1 cellular context compared by ENCODE assay signal in the genomic region with DNA sequence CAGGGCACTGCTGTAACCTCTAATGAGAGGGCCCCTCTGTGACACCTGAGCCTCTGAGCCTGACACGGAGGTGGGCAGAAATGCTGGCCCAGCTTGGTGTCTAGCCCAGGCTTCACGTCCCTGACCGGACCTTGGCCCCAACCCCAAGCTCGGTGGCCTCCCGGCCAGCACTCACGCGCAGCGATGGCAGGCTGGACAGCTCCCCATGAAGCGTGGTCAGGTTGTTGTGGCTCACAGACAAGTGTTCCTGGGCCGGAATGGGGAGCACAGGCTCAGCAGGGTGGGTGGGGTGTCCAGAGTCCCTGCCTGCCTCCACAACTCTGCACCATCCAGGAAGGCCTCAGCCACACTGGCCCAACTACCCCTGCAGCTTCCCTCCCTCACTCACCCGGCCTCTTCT.
TF ChIP-seq lines count a peak whose summit lies in the region.

No MANE protein-coding gene starts in this region.

TF ChIP-seq in IMR-90, 13 proteins besides CTCF, POLR2A, EP300 and RAD21:
- TF ChIP-seq CHD1 (IDR thresholded peaks at IDR 0.05; ENCODE audit: low read depth, low read length), result no peak
- no peak for TF ChIP-seq MAFK (IDR thresholded peaks at IDR 0.05; ENCODE audit: low read depth, low read length)
- TF ChIP-seq, protein P1, sequence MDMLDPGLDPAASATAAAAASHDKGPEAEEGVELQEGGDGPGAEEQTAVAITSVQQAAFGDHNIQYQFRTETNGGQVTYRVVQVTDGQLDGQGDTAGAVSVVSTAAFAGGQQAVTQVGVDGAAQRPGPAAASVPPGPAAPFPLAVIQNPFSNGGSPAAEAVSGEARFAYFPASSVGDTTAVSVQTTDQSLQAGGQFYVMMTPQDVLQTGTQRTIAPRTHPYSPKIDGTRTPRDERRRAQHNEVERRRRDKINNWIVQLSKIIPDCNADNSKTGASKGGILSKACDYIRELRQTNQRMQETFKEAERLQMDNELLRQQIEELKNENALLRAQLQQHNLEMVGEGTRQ (IDR thresholded peaks at IDR 0.05; ENCODE audit: low read depth, low read length), result no peak
- TF ChIP-seq RFX5 (IDR thresholded peaks at IDR 0.05; ENCODE audit: low read depth, low read length), result no peak
- no peak for TF ChIP-seq SMC3 (IDR thresholded peaks at IDR 0.05; ENCODE audit: low read depth, low read length)
- no peak for TF ChIP-seq CEBPB (IDR thresholded peaks at IDR 0.05; ENCODE audit: low read depth, low read length)
- TF ChIP-seq, protein P2, sequence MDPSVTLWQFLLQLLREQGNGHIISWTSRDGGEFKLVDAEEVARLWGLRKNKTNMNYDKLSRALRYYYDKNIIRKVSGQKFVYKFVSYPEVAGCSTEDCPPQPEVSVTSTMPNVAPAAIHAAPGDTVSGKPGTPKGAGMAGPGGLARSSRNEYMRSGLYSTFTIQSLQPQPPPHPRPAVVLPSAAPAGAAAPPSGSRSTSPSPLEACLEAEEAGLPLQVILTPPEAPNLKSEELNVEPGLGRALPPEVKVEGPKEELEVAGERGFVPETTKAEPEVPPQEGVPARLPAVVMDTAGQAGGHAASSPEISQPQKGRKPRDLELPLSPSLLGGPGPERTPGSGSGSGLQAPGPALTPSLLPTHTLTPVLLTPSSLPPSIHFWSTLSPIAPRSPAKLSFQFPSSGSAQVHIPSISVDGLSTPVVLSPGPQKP (IDR thresholded peaks at IDR 0.05; ENCODE audit: borderline replicate concordance, low read depth, low read length), result no peak
- no peak for TF ChIP-seq MAZ (IDR thresholded peaks at IDR 0.05; ENCODE audit: borderline replicate concordance, low read depth, low read length)
- TF ChIP-seq MXI1 (IDR thresholded peaks at IDR 0.05; ENCODE audit: borderline replicate concordance, low read depth, low read length), result no peak
- no peak for TF ChIP-seq BHLHE40 (IDR thresholded peaks at IDR 0.05; ENCODE audit: low read depth, low read length)
- no peak for TF ChIP-seq RCOR1 (IDR thresholded peaks at IDR 0.05; ENCODE audit: insufficient replicate concordance, low read length)
- TF ChIP-seq FOS (IDR thresholded peaks at IDR 0.05; ENCODE audit: low read depth, low read length), result no peak
- TF ChIP-seq NFE2L2 (IDR thresholded peaks at IDR 0.05; ENCODE audit: low read depth, low read length), result no peak
